Comparison of ENCODE assay signal across 21 cellular contexts in genomic region chr3:11543948-11544387, GRCh38.
DNase-seq lines count a peak whose midpoint lies in the region; ATAC-seq and TF ChIP-seq lines count a peak whose summit lies in the region.
"Had no signal": no experiment of that assay in that cellular context is flagged by ENCODE, and none has a peak within 500 bp of the region (broad histone marks: within the 10 kb centered on the region; RNA-seq: fewer than 3 reads in every experiment).

No MANE protein-coding gene starts in this region.

- H3K9me3 ChIP-seq in heart right ventricle (peaks cover 0 to 6% (median 0%) of the 10 kb centered on the region in 11 donors), left ventricle myocardium inferior (replicated peaks) (peaks cover 7% of the 10 kb centered on the region), sigmoid colon (no peaks in the 10 kb centered on the region)
- H3K9me3 ChIP-seq: A549, BE2C had no signal

- TF ChIP-seq CTCF in heart right ventricle (IDR thresholded peaks at IDR 0.05) (no peak), left ventricle myocardium inferior (IDR thresholded peaks at IDR 0.05; ENCODE audit: borderline replicate concordance) (no peak), sigmoid colon (IDR thresholded peaks at IDR 0.05) (no peak)

- intact Hi-C loops in heart right ventricle (cut with DNase I) (no loop called here), left ventricle myocardium superior (cut with micrococcal nuclease) (no loop called here), left ventricle myocardium inferior (cut with micrococcal nuclease) (no loop called here), sigmoid colon (cut with DNase I) (no loop called here)

- TF ChIP-seq POLR2A in sigmoid colon (IDR thresholded peaks at IDR 0.05): no peak

- H3K27ac ChIP-seq in heart right ventricle: peak overlapping the region in 6 of 10 donors; percentile 41 to 65 (median 60)
- peak overlapping the region; percentile 69 for H3K27ac ChIP-seq in left ventricle myocardium inferior (replicated peaks)
- H3K27ac ChIP-seq in sigmoid colon: no peak overlapping the region
- H3K27ac ChIP-seq: A549, parathyroid adenoma had no signal

- 87 to 94% methylated on average over 6 of the region's 6 CpGs for WGBS in heart right ventricle, 2 donors
- WGBS in sigmoid colon, 2 donors: 92 to 94% methylated on average over 6 of the region's 6 CpGs

- H3K4me1 ChIP-seq in heart right ventricle: peaks cover 3 to 39% (median 24%) of the 10 kb centered on the region in 9 donors
- peaks cover 29% of the 10 kb centered on the region for H3K4me1 ChIP-seq in left ventricle myocardium inferior
- H3K4me1 ChIP-seq in sigmoid colon: peaks cover 0 to 16% (median 8%) of the 10 kb centered on the region in 4 donors
- H3K4me1 ChIP-seq: A549, BE2C had no signal

- no peak for TF ChIP-seq EP300 in sigmoid colon (IDR thresholded peaks at IDR 0.05)

- no peak for DNase-seq in heart right ventricle
- DNase-seq in left ventricle myocardium superior: no peak
- no peak for DNase-seq in left ventricle myocardium inferior
- DNase-seq in sigmoid colon: peak; percentile 54
- no peak for DNase-seq in SW480 (ENCODE audit: low spot score)
- DNase-seq in NCI-H526 treated with DMSO at 0.1 percent for 48 hours (lab: John Stamatoyannopoulos, UW): no peak
- DNase-seq in NCI-H526 (lab: John Stamatoyannopoulos, UW): no peak
- DNase-seq: activated CD4-positive, alpha-beta T cell treated with anti-CD3 and anti-CD28 coated beads for 48 hours; activated gamma-delta T cell; activated T-cell treated with anti-CD3 and anti-CD28 coated beads, Interleukin-2, amount 50 U/mL, for 1 hour; BE2C; HCEC 1CT; natural killer cell; NCI-H1436; NCI-H345; stimulated activated CD4-positive, alpha-beta T cell treated with anti-CD3 and anti-CD28 coated beads, Interleukin-12 subunit alpha, Interleukin-12 subunit beta, amount 100 ng/mL, for 4 hours; stimulated activated CD4-positive, alpha-beta T cell treated with anti-CD3 and anti-CD28 coated beads, Interleukin-4, amount 100 ng/mL, for 4 hours; stimulated activated naive CD4-positive, alpha-beta T cell treated with Interleukin-2 at 50 U/mL for 16 hours had no signal

- ATAC-seq in heart right ventricle (no peak), left ventricle myocardium superior (no peak), GM18868 (IDR thresholded peaks at IDR 0.05; ENCODE audit: unreplicated experiment) (no peak)
- ATAC-seq: natural killer cell had no signal

- no peaks in the 10 kb centered on the region for H3K27me3 ChIP-seq in heart right ventricle
- H3K27me3 ChIP-seq in left ventricle myocardium inferior (ENCODE audit: low read depth): no peaks in the 10 kb centered on the region
- no peaks in the 10 kb centered on the region for H3K27me3 ChIP-seq in sigmoid colon
- H3K27me3 ChIP-seq: BE2C had no signal

- H3K36me3 ChIP-seq in heart right ventricle (no peaks in the 10 kb centered on the region), left ventricle myocardium inferior (no peaks in the 10 kb centered on the region), sigmoid colon (no peaks in the 10 kb centered on the region)
- H3K36me3 ChIP-seq: BE2C had no signal

- no peak overlapping the region for H3K4me3 ChIP-seq in heart right ventricle
- H3K4me3 ChIP-seq in left ventricle myocardium inferior: no peak overlapping the region
- no peak overlapping the region for H3K4me3 ChIP-seq in sigmoid colon
- H3K4me3 ChIP-seq: A549 had no signal

Comparison
In these comparisons a context has a peak if more than half of its experiments do, and no peak if none do; other contexts are left out.
1. H3K27ac ChIP-seq: peak in heart right ventricle (6 of 10) and left ventricle myocardium inferior (single experiment); none in sigmoid colon (0 of 4).